ENCODE assay signal across 1 cellular context in genomic region chrX:118948270-118948669, GRCh38.
TF ChIP-seq lines count a peak whose summit lies in the region.

No MANE protein-coding gene starts in this region.

TF ChIP-seq in K562, 482 proteins besides CTCF, POLR2A, EP300 and RAD21 (continued from another document and continues in another):
- TF ChIP-seq KDM1A (IDR thresholded peaks at IDR 0.05) (peak; percentile 46 to 54; a peak in 2 of 4 replicates), ZNF75A (CRISPR knock-in tag; IDR thresholded peaks at IDR 0.05) (no peak), POLR2AphosphoS5 (IDR thresholded peaks at IDR 0.05; ENCODE audit: control insufficient read depth, insufficient read depth, low read depth, low read length) (peak; percentile 73; the same call in 1 of the 2 replicates), NBN (IDR thresholded peaks at IDR 0.05; ENCODE audit: low read depth) (no peak), GABPB1 (CRISPR knock-in tag; IDR thresholded peaks at IDR 0.05) (no peak), ZKSCAN8 (CRISPR knock-in tag; IDR thresholded peaks at IDR 0.05) (no peak), ARID3A (IDR thresholded peaks at IDR 0.05; ENCODE audit: borderline replicate concordance, low read depth, low read length) (no peak), ZNF57 (CRISPR knock-in tag; IDR thresholded peaks at IDR 0.05) (no peak), BHLHE40 (IDR thresholded peaks at IDR 0.05; ENCODE audit: low read length) (no peak), SRSF7 (optimal IDR thresholded peaks at IDR 0.05; ENCODE audit: low read depth, low read length) (no peak), MTA3 (IDR thresholded peaks at IDR 0.05; ENCODE audit: borderline replicate concordance) (no peak), ARID1B (IDR thresholded peaks at IDR 0.05) (peak; percentile 94), HSF4 (CRISPR knock-in tag; IDR thresholded peaks at IDR 0.05; ENCODE audit: borderline replicate concordance) (no peak), ZZZ3 (IDR thresholded peaks at IDR 0.05) (no peak), RFX7 (CRISPR knock-in tag; IDR thresholded peaks at IDR 0.05) (no peak), L3MBTL2 (IDR thresholded peaks at IDR 0.05) (no peak), ATF6 (CRISPR knock-in tag; IDR thresholded peaks at IDR 0.05) (no peak), CREM (IDR thresholded peaks at IDR 0.05; ENCODE audit: low read depth) (peak; percentile 65; the same call in 1 of the 2 replicates), PKNOX1 (IDR thresholded peaks at IDR 0.05) (peak; percentile 86), USF1 (CRISPR knock-in tag; IDR thresholded peaks at IDR 0.05) (no peak), FOSL1 (tag; conservative IDR thresholded peaks at IDR 0.05) (peak; percentile 70), SOX6 (IDR thresholded peaks at IDR 0.05) (peak; percentile 89), DACH1 (IDR thresholded peaks at IDR 0.05; ENCODE audit: partially characterized antibody) (no peak), NFATC3 (IDR thresholded peaks at IDR 0.05) (no peak), GATA2 (CRISPR knock-in tag; IDR thresholded peaks at IDR 0.05) (0 out of 2 replicates have a peak, but pooled peaks have one; percentile 45), MCM3 (IDR thresholded peaks at IDR 0.05) (no peak), TAL1 (IDR thresholded peaks at IDR 0.05) (peak; percentile 92), SMAD3 (CRISPR knock-in tag; conservative IDR thresholded peaks at IDR 0.05) (no peak), CBFB (CRISPR knock-in tag; IDR thresholded peaks at IDR 0.05) (no peak), CBFA2T3 (IDR thresholded peaks at IDR 0.05) (peak; percentile 87), HNRNPK (IDR thresholded peaks at IDR 0.05; ENCODE audit: low read depth, low read length, poor library complexity, severe bottlenecking) (no peak), TAF9B (IDR thresholded peaks at IDR 0.05; ENCODE audit: partially characterized antibody) (no peak), TBL1XR1 (IDR thresholded peaks at IDR 0.05; ENCODE audit: low read length in 2 of 2) (0 out of 4 replicates have a peak, but pooled peaks of 1 of the 2 experiments have one; percentile 47), ZNF324 (CRISPR knock-in tag; IDR thresholded peaks at IDR 0.05) (no peak), TRIM24 (IDR thresholded peaks at IDR 0.05) (peak in 1 of 2 experiments; percentile 47; a peak in 1 of 4 replicates), LCOR (CRISPR knock-in tag; IDR thresholded peaks at IDR 0.05) (0 out of 2 replicates have a peak, but pooled peaks have one; percentile 46), ZNF436 (CRISPR knock-in tag; IDR thresholded peaks at IDR 0.05) (no peak), JUND (IDR thresholded peaks at IDR 0.05; ENCODE audit: borderline replicate concordance, low read depth, low read length) (peak; percentile 77), JUND (tag; IDR thresholded peaks at IDR 0.05; ENCODE audit: borderline replicate concordance, low read depth, low read length) (peak; percentile 57; the same call in 1 of the 3 replicates), CBFA2T2 (conservative IDR thresholded peaks at IDR 0.05) (peak; percentile 79), SRSF3 (IDR thresholded peaks at IDR 0.05; ENCODE audit: insufficient read depth, low read length) (no peak), MEIS2 (IDR thresholded peaks at IDR 0.05; ENCODE audit: partially characterized antibody) (peak; percentile 47), HNRNPUL1 (IDR thresholded peaks at IDR 0.05; ENCODE audit: low read length) (no peak), ERF (CRISPR knock-in tag; IDR thresholded peaks at IDR 0.05) (no peak), CTBP1 (IDR thresholded peaks at IDR 0.05; ENCODE audit: borderline replicate concordance) (peak; percentile 68; the same call in 1 of the 2 replicates), ZNF217 (CRISPR knock-in tag; IDR thresholded peaks at IDR 0.05) (no peak), MTF1 (CRISPR knock-in tag; IDR thresholded peaks at IDR 0.05; ENCODE audit: borderline replicate concordance) (no peak), ATF7 (IDR thresholded peaks at IDR 0.05) (peak; percentile 66), THAP7 (CRISPR knock-in tag; IDR thresholded peaks at IDR 0.05) (no peak), TGIF2 (CRISPR knock-in tag; IDR thresholded peaks at IDR 0.05) (no peak), ZNF124 (CRISPR knock-in tag; IDR thresholded peaks at IDR 0.05) (no peak), SMARCA4 (IDR thresholded peaks at IDR 0.05) (peak; percentile 89), FOXM1 (IDR thresholded peaks at IDR 0.05; ENCODE audit: low read depth) (peak; percentile 65; the same call in 1 of the 2 replicates), FOXM1 (CRISPR knock-in tag; IDR thresholded peaks at IDR 0.05; ENCODE audit: low read depth) (no peak), CC2D1A (IDR thresholded peaks at IDR 0.05) (peak; percentile 68; the same call in 1 of the 2 replicates), NRF1 (conservative IDR thresholded peaks at IDR 0.05 in 1 of 2, IDR thresholded peaks at IDR 0.05 in 1 of 2) (peak in 1 of 2 experiments; percentile 16; a peak in 1 of 4 replicates), HMG20B (CRISPR knock-in tag; IDR thresholded peaks at IDR 0.05) (no peak), GTF3C2 (IDR thresholded peaks at IDR 0.05; ENCODE audit: borderline replicate concordance, extremely low read depth, insufficient read length) (no peak), HOXB6 (CRISPR knock-in tag; IDR thresholded peaks at IDR 0.05; ENCODE audit: borderline replicate concordance) (no peak), ZBTB11 (CRISPR knock-in tag; IDR thresholded peaks at IDR 0.05) (no peak), TFAM (CRISPR knock-in tag; conservative IDR thresholded peaks at IDR 0.05) (no peak), FOXK2 (conservative IDR thresholded peaks at IDR 0.05 in 1 of 2, IDR thresholded peaks at IDR 0.05 in 1 of 2; ENCODE audit: low read depth in 2 of 2) (no peak), SMAD1 (IDR thresholded peaks at IDR 0.05; ENCODE audit: low read depth, low read length, partially characterized antibody) (no peak), ZNF41 (CRISPR knock-in tag; conservative IDR thresholded peaks at IDR 0.05) (no peak), PHF20 (IDR thresholded peaks at IDR 0.05; ENCODE audit: partially characterized antibody) (no peak), ZNF263 (CRISPR knock-in tag; IDR thresholded peaks at IDR 0.05; ENCODE audit: borderline replicate concordance) (peak; percentile 97), NFXL1 (CRISPR knock-in tag; IDR thresholded peaks at IDR 0.05) (no peak), NCOR1 (IDR thresholded peaks at IDR 0.05) (peak; percentile 72), CHD2 (IDR thresholded peaks at IDR 0.05; ENCODE audit: low read depth, low read length) (no peak), TEAD4 (IDR thresholded peaks at IDR 0.05; ENCODE audit: low read length) (peak; percentile 93), TEAD4 (CRISPR knock-in tag; IDR thresholded peaks at IDR 0.05; ENCODE audit: borderline replicate concordance) (no peak), MTA1 (IDR thresholded peaks at IDR 0.05; ENCODE audit: borderline replicate concordance) (no peak), CHD1 (IDR thresholded peaks at IDR 0.05; ENCODE audit: low read length) (no peak), SMARCE1 (IDR thresholded peaks at IDR 0.05) (peak; percentile 86)
